ENCODE assay signal across 11 cellular contexts in genomic region chr13:46588019-46588418, GRCh38. TPM values are rescaled to one million over a fixed set of nuclear protein-coding genes. Genes with fewer than 3 reads are reported as not detected.
DNase-seq lines count a peak whose midpoint lies in the region; ATAC-seq and TF ChIP-seq lines count a peak whose summit lies in the region.
"Had no signal": no experiment of that assay in that cellular context is flagged by ENCODE, and none has a peak within 500 bp of the region (broad histone marks: within the 10 kb centered on the region; RNA-seq: fewer than 3 reads in every experiment).

No MANE protein-coding gene starts in this region.

- no peaks in the 10 kb centered on the region for H3K36me3 ChIP-seq in brain microvascular endothelial cell (replicated peaks)

- in situ Hi-C loops in brain microvascular endothelial cell (cut with HindIII; ENCODE audit: low pct_ligation_motif_present, low sequenced_read_pairs) = no loop called here

- TF ChIP-seq CTCF in GM10248 (IDR thresholded peaks at IDR 0.05; ENCODE audit: control extremely low read depth, extremely low read depth, low read depth, missing control alignments) (no peak), glutamatergic neuron (IDR thresholded peaks at IDR 0.05; ENCODE audit: partially characterized antibody, unreplicated experiment) (no peak), brain microvascular endothelial cell (IDR thresholded peaks at IDR 0.05; ENCODE audit: low read depth, low read length, missing control alignments) (no peak)

- no peaks in the 10 kb centered on the region for H3K27me3 ChIP-seq in brain microvascular endothelial cell (replicated peaks)

- no peak overlapping the region for H3K27ac ChIP-seq in brain microvascular endothelial cell

- H3K27ac Mint-ChIP-seq in T-helper 17 cell (no peak overlapping the region), glutamatergic neuron (ENCODE audit: unreplicated experiment) (no peak overlapping the region)
- H3K27ac Mint-ChIP-seq: activated T-helper 1 cell treated with anti-CD3 and anti-CD28 coated beads, Interleukin-12 subunit alpha, Interleukin-12 subunit beta, Interleukin-2, Interleukin-4 antibody, amounts not matched to agents 30 ng/mL and 10 ng/mL and 1 ng/mL, durations not matched to agents 14 hours and 24 hours and 36 hours had no signal

- peaks cover 3% of the 10 kb centered on the region for H3K9me3 Mint-ChIP-seq in glutamatergic neuron (ENCODE audit: unreplicated experiment)
- no peaks in the 10 kb centered on the region for H3K9me3 Mint-ChIP-seq in activated T-cell treated with anti-CD3 and anti-CD28 coated beads, Interleukin-2, amount 50 U/mL, for 4 hours
- H3K9me3 Mint-ChIP-seq: activated T-helper 1 cell treated with anti-CD3 and anti-CD28 coated beads, Interleukin-12 subunit alpha, Interleukin-12 subunit beta, Interleukin-2, Interleukin-4 antibody, amounts not matched to agents 30 ng/mL and 10 ng/mL and 1 ng/mL, durations not matched to agents 14 hours and 24 hours and 36 hours; neural crest cell had no signal

- H3K4me3 Mint-ChIP-seq in T-helper 17 cell = no peak overlapping the region
- H3K4me3 Mint-ChIP-seq in glutamatergic neuron (ENCODE audit: unreplicated experiment) = no peak overlapping the region
- no peak overlapping the region for H3K4me3 Mint-ChIP-seq in activated T-cell treated with anti-CD3 and anti-CD28 coated beads, Interleukin-2, amount 50 U/mL, for 4 hours
- H3K4me3 Mint-ChIP-seq: activated T-helper 1 cell treated with anti-CD3 and anti-CD28 coated beads, Interleukin-12 subunit alpha, Interleukin-12 subunit beta, Interleukin-2, Interleukin-4 antibody, amounts not matched to agents 30 ng/mL and 10 ng/mL and 1 ng/mL, durations not matched to agents 14 hours and 24 hours and 36 hours; neural crest cell had no signal

- POLR2A ChIA-PET in GM10248 (lab: Yijun Ruan, JAX) = no interaction called here

- no peak overlapping the region for H3K4me3 ChIP-seq in brain microvascular endothelial cell (ENCODE audit: low read depth, low read length)

- peak; percentile 23 for DNase-seq in GM10248 (ENCODE audit: extremely low spot score)
- DNase-seq in T-helper 17 cell = no peak
- no peak for DNase-seq in glutamatergic neuron
- DNase-seq in brain microvascular endothelial cell = no peak
- no peak for DNase-seq in T1000 (lab: John Stamatoyannopoulos, UW)
- DNase-seq in activated T-cell treated with anti-CD3 and anti-CD28 coated beads, Interleukin-2, amount 50 U/mL, for 4 hours = no peak
- DNase-seq: stimulated activated naive CD4-positive, alpha-beta T cell treated with Interleukin-2 at 50 U/mL for 16 hours had no signal

- no peaks in the 10 kb centered on the region for H3K9me3 ChIP-seq in T-helper 17 cell (ENCODE audit: control insufficient read depth, low read length, poor library complexity, severe bottlenecking)

- H3K27me3 Mint-ChIP-seq in T-helper 17 cell = no peaks in the 10 kb centered on the region
- H3K27me3 Mint-ChIP-seq in glutamatergic neuron (ENCODE audit: unreplicated experiment) = no peaks in the 10 kb centered on the region
- no peaks in the 10 kb centered on the region for H3K27me3 Mint-ChIP-seq in activated T-cell treated with anti-CD3 and anti-CD28 coated beads, Interleukin-2, amount 50 U/mL, for 4 hours (ENCODE audit: low read depth)

- peaks cover 38% of the 10 kb centered on the region for H3K4me1 Mint-ChIP-seq in T-helper 17 cell
- peaks cover 22% of the 10 kb centered on the region for H3K4me1 Mint-ChIP-seq in glutamatergic neuron (ENCODE audit: low read depth, unreplicated experiment)
- H3K4me1 Mint-ChIP-seq in activated T-cell treated with anti-CD3 and anti-CD28 coated beads, Interleukin-2, amount 50 U/mL, for 4 hours (ENCODE audit: low read depth) = peaks cover 62% of the 10 kb centered on the region

- no peaks in the 10 kb centered on the region for H3K36me3 Mint-ChIP-seq in T-helper 17 cell (ENCODE audit: low read depth)
- no peaks in the 10 kb centered on the region for H3K36me3 Mint-ChIP-seq in glutamatergic neuron (ENCODE audit: unreplicated experiment)
- H3K36me3 Mint-ChIP-seq in activated T-cell treated with anti-CD3 and anti-CD28 coated beads, Interleukin-2, amount 50 U/mL, for 4 hours (ENCODE audit: insufficient read depth) = no peaks in the 10 kb centered on the region

- CTCF ChIA-PET in GM10248 (lab: Yijun Ruan, JAX) = interaction anchor here (0.9 to 2.0 kb wide), 3 partner anchors 15 to 59 kb away, joined by 3 to 11 read pairs (median 3); no protein-coding TSS in a partner anchor

- ATAC-seq in GM21390 (IDR thresholded peaks at IDR 0.05; ENCODE audit: unreplicated experiment) = peak; percentile 63
- peak; percentile 49 for ATAC-seq in HG03095 (IDR thresholded peaks at IDR 0.05; ENCODE audit: unreplicated experiment)
- peak; percentile 21 for ATAC-seq in T-helper 17 cell
- ATAC-seq in activated T-cell treated with anti-CD3 and anti-CD28 coated beads, Interleukin-2, amount 50 U/mL, for 4 hours = no peak

RNA-seq across cellular contexts. Expression of gene LRCH1, which starts 35.0 kb away (rescaled TPM):
- total RNA-seq in T-helper 17 cell (10 to 100 TPM; 18.5 to 19.0 TPM), glutamatergic neuron (ENCODE audit: unreplicated experiment) (40.6 TPM)
- total RNA-seq in activated T-cell treated with anti-CD3 and anti-CD28 coated beads, Interleukin-2, amount 50 U/mL, for 4 hours = 10 to 100 TPM; 13.5 to 16.4 (median 14.7) TPM

Comparison
In these comparisons a context has a peak if more than half of its experiments do, and no peak if none do; other contexts are left out.
1. ATAC-seq: peak in GM21390 (single experiment), HG03095 (single experiment) and T-helper 17 cell (single experiment); none in activated T-cell treated with anti-CD3 and anti-CD28 coated beads, Interleukin-2, amount 50 U/mL, for 4 hours (0 of 2).